ENCODE assay signal across 15 cellular contexts in the genomic region with DNA sequence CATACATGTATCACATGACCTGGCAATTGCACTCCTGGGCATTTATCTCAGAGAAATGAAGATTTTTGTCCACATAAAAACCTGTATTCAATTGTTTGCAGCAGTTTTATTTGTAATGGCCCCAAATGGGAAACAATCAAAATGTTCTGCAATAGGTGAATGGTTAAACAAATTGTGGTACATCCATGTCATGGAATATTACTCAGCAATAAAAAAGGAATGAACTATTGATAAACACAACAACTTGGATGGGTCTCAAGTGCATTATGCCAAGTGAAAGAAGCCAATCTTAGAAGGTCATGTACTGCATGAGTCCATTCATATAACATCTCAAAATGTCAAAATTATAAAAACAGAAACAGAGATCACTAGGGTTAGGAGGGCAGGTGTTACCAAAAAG. TPM values are rescaled to one million over a fixed set of nuclear protein-coding genes. Genes with fewer than 3 reads are reported as not detected.
DNase-seq lines count a peak whose midpoint lies in the region; ATAC-seq, FAIRE-seq and TF ChIP-seq lines count a peak whose summit lies in the region.
"Had no signal": no experiment of that assay in that cellular context is flagged by ENCODE, and none has a peak within 500 bp of the region (broad histone marks: within the 10 kb centered on the region; RNA-seq: fewer than 3 reads in every experiment).

No MANE protein-coding gene starts in this region.

- H3K27ac ChIP-seq in SK-N-SH (ENCODE audit: low read depth in 2 of 2, low read length in 1 of 2) = no peak overlapping the region
- no peak overlapping the region for H3K27ac ChIP-seq in HEK293 (ENCODE audit: extremely low read depth, low read depth, low read length)
- H3K27ac ChIP-seq in keratinocyte (ENCODE audit: control insufficient read depth, insufficient read depth, low read length) = no peak overlapping the region
- H3K27ac ChIP-seq in testis = no peak overlapping the region
- H3K27ac ChIP-seq: 22Rv1, BLaER1 had no signal

- POLR2A ChIA-PET in SK-N-SH (lab: Yijun Ruan, JAX) = no interaction called here
- POLR2A ChIA-PET in HEK293 (lab: Yijun Ruan, JAX) = no interaction called here

- H3K27me3 ChIP-seq in SK-N-SH (ENCODE audit: insufficient read depth) (no peaks in the 10 kb centered on the region), keratinocyte (ENCODE audit: control insufficient read depth, extremely low read depth, insufficient read depth, low read length) (no peaks in the 10 kb centered on the region), testis (no peaks in the 10 kb centered on the region)
- H3K27me3 ChIP-seq: BLaER1 had no signal

- CTCF ChIA-PET in SK-N-SH (lab: Yijun Ruan, JAX) = no interaction called here
- CTCF ChIA-PET in HEK293 (lab: Yijun Ruan, JAX) = no interaction called here

- no peaks in the 10 kb centered on the region for H4K20me1 ChIP-seq in SK-N-SH (ENCODE audit: insufficient read depth)
- H4K20me1 ChIP-seq in keratinocyte (ENCODE audit: control insufficient read depth, extremely low read depth, insufficient read depth, low read length) = no peaks in the 10 kb centered on the region
- H4K20me1 ChIP-seq: BLaER1 had no signal

- no peak for ATAC-seq in SK-N-SH treated with all-trans-retinoic acid at 6 μM for 48 hours
- ATAC-seq: GM23338 had no signal

- dilution Hi-C loops in keratinocyte (cut with MboI; ENCODE audit: extremely low pct_ligation_motif_present, low sequenced_read_pairs) = no loop called here

- no peak for TF ChIP-seq EP300 in SK-N-SH (IDR thresholded peaks at IDR 0.05; ENCODE audit: borderline replicate concordance in 1 of 2, low read depth in 1 of 2, low read length in 1 of 2)

- H3K79me2 ChIP-seq in SK-N-SH (ENCODE audit: insufficient read depth) = peaks cover 35% of the 10 kb centered on the region
- H3K79me2 ChIP-seq in keratinocyte (ENCODE audit: control insufficient read depth, insufficient read depth, low read length) = peaks cover 34% of the 10 kb centered on the region

- H3K9me1 ChIP-seq in keratinocyte (ENCODE audit: control insufficient read depth, extremely low read depth, insufficient read depth, low read length) = no peaks in the 10 kb centered on the region

- no peaks in the 10 kb centered on the region for H3K9me3 ChIP-seq in SK-N-SH
- no peaks in the 10 kb centered on the region for H3K9me3 ChIP-seq in HEK293 (ENCODE audit: control insufficient read depth, insufficient read depth, low read depth, low read length)
- no peaks in the 10 kb centered on the region for H3K9me3 ChIP-seq in keratinocyte (ENCODE audit: control insufficient read depth, low read depth, low read length)
- no peaks in the 10 kb centered on the region for H3K9me3 ChIP-seq in testis

- no peak for DNase-seq in SK-N-SH
- no peak for DNase-seq in keratinocyte (ENCODE audit: low read depth, low spot score)
- no peak for DNase-seq in activated CD4-positive, alpha-beta T cell treated with anti-CD3 and anti-CD28 coated beads for 1 hour
- no peak for DNase-seq in erythroblast (lab: John Stamatoyannopoulos, UW)
- no peak for DNase-seq in testis
- DNase-seq: AML-193, H9, HFFc6 had no signal

- FAIRE-seq in keratinocyte (lab: Jason Lieb, UNC) = no peak
- FAIRE-seq: GM18507, HTR-8/SVneo had no signal

- H2AFZ ChIP-seq in SK-N-SH (ENCODE audit: low read depth) (no peak overlapping the region), keratinocyte (ENCODE audit: control insufficient read depth, low read length) (peak overlapping the region; percentile 30)
- H2AFZ ChIP-seq: GM23338 had no signal

- H3K9me2 ChIP-seq in SK-N-SH = no peaks in the 10 kb centered on the region

- H3K4me3 ChIP-seq in SK-N-SH (ENCODE audit: low read depth in 2 of 2, low read length in 1 of 2) (no peak overlapping the region), HEK293 (ENCODE audit: low read depth, low read length) (no peak overlapping the region), keratinocyte (ENCODE audit: control insufficient read depth in 2 of 3, extremely low read depth in 1 of 3, insufficient read depth in 2 of 3, low read depth in 1 of 3, low read length in 3 of 3) (no peak overlapping the region), testis (no peak overlapping the region)
- H3K4me3 ChIP-seq: BLaER1, GM23338 had no signal

- TF ChIP-seq CTCF in SK-N-SH (IDR thresholded peaks at IDR 0.05) (no peak), HEK293 (tag by site-specific recombination; IDR thresholded peaks at IDR 0.05) (no peak), keratinocyte (optimal IDR thresholded peaks at IDR 0.05 in 1 of 3, IDR thresholded peaks at IDR 0.05 in 1 of 3, conservative IDR thresholded peaks at IDR 0.05 in 1 of 3; ENCODE audit: extremely low read depth in 1 of 3, insufficient read depth in 2 of 3, low read length in 3 of 3) (no peak), testis (IDR thresholded peaks at IDR 0.05) (no peak)

- intact Hi-C loops in testis (cut with DNase I; ENCODE audit: low total_unique reads) = no loop called here

- no peaks in the 10 kb centered on the region for H3F3A ChIP-seq in SK-N-SH (replicated peaks; ENCODE audit: insufficient read depth)

- no peak overlapping the region for H3K4me2 ChIP-seq in SK-N-SH
- H3K4me2 ChIP-seq in keratinocyte (ENCODE audit: control insufficient read depth, extremely low read depth, insufficient read depth, low read depth, low read length) = no peak overlapping the region
- H3K4me2 ChIP-seq: BLaER1, GM23338 had no signal

- H3K9ac ChIP-seq in SK-N-SH (no peak overlapping the region), keratinocyte (ENCODE audit: control insufficient read depth, extremely low read depth, insufficient read depth, low read length) (no peak overlapping the region)
- H3K9ac ChIP-seq: BLaER1 had no signal

- H3K36me3 ChIP-seq in SK-N-SH (replicated peaks in 1 of 2; ENCODE audit: control insufficient read depth in 1 of 2, insufficient read depth in 2 of 2, low read length in 1 of 2) (no peaks in the 10 kb centered on the region), HEK293 (ENCODE audit: control insufficient read depth in 2 of 2, insufficient read depth in 1 of 2, low read length in 2 of 2) (no peaks in the 10 kb centered on the region), keratinocyte (ENCODE audit: control insufficient read depth in 2 of 2, extremely low read depth in 1 of 2, insufficient read depth in 2 of 2, low read length in 2 of 2) (no peaks in the 10 kb centered on the region), testis (ENCODE audit: low read depth, missing control alignments) (no peaks in the 10 kb centered on the region)
- H3K36me3 ChIP-seq: BLaER1 had no signal

- no peak for TF ChIP-seq RAD21 in SK-N-SH (IDR thresholded peaks at IDR 0.05; ENCODE audit: low read length)

- TF ChIP-seq POLR2A in erythroblast (IDR thresholded peaks at IDR 0.05; ENCODE audit: low read length) = no peak
- TF ChIP-seq POLR2A in testis (IDR thresholded peaks at IDR 0.05) = no peak

- no peaks in the 10 kb centered on the region; a peak in 2 of 4 replicates for H3K4me1 ChIP-seq in SK-N-SH (ENCODE audit: control insufficient read depth in 1 of 2, insufficient read depth in 2 of 2, low read depth in 1 of 2, low read length in 1 of 2)
- peaks cover 2% of the 10 kb centered on the region; the same call in 1 of the 2 replicates for H3K4me1 ChIP-seq in HEK293 (ENCODE audit: control insufficient read depth, insufficient read depth, low read length)
- peaks cover 6% of the 10 kb centered on the region for H3K4me1 ChIP-seq in keratinocyte (ENCODE audit: control insufficient read depth, extremely low read depth, insufficient read depth, low read length)
- peaks cover 5% of the 10 kb centered on the region for H3K4me1 ChIP-seq in testis

TF ChIP-seq in SK-N-SH treated with all-trans-retinoic acid at 6 μM for 48 hours, 23 proteins besides CTCF, POLR2A, EP300 and RAD21:
- TF ChIP-seq ZNF8 (CRISPR knock-in tag; IDR thresholded peaks at IDR 0.05) (peak; percentile 100), TOX (CRISPR knock-in tag; IDR thresholded peaks at IDR 0.05; ENCODE audit: borderline replicate concordance) (no peak)

TF ChIP-seq in SK-N-SH, 30 proteins besides CTCF, POLR2A, EP300 and RAD21 (continues in another document):
- TF ChIP-seq USF1 (IDR thresholded peaks at IDR 0.05; ENCODE audit: borderline replicate concordance, low read depth) = no peak

TF ChIP-seq in HEK293, 187 proteins besides CTCF, POLR2A, EP300 and RAD21:
- TF ChIP-seq ZNF670 (tag by site-specific recombination; IDR thresholded peaks at IDR 0.05; ENCODE audit: low read depth) (no peak), SETDB1 (IDR thresholded peaks at IDR 0.05; ENCODE audit: insufficient read length, low read length) (peak; percentile 48), ZNF146 (tag by site-specific recombination; IDR thresholded peaks at IDR 0.05) (peak; percentile 93), ZNF660 (tag by site-specific recombination; IDR thresholded peaks at IDR 0.05) (0 out of 2 replicates have a peak, but pooled peaks have one; percentile 50), ZNF211 (tag by site-specific recombination; IDR thresholded peaks at IDR 0.05; ENCODE audit: low read depth) (no peak)

RNA-seq across cellular contexts. Expression of gene NDUFS4, which starts 1.5 kb away (rescaled TPM):
- polyA plus RNA-seq in SK-N-SH (2012; rRNA removed) (104 and 105 TPM in 2 replicates), keratinocyte (69.3 to 118 TPM (median 102 TPM) in 3 replicates), testis (ENCODE audit: insufficient read depth, low read depth, low replicate concordance) (98.9 TPM)
- polyA plus RNA-seq in SK-N-SH (2012; cell fraction: cytosol; rRNA removed) = 143 and 187 TPM in 2 replicates
- polyA plus RNA-seq in SK-N-SH (2012; cell fraction: nucleus; rRNA removed) = 21.1 and 40.0 TPM in 2 replicates
- 108 TPM for polyA plus RNA-seq in keratinocyte (2011; ENCODE audit: low read depth)
- polyA plus RNA-seq in keratinocyte (2011; cell fraction: cytosol; rRNA removed) = 55.7 and 92.6 TPM in 2 replicates
- polyA plus RNA-seq in keratinocyte (2011; cell fraction: nucleus; rRNA removed) = 28.3 and 56.6 TPM in 2 replicates
- polyA plus RNA-seq in keratinocyte (2012; ENCODE audit: low replicate concordance) = 65.3 and 89.2 TPM in 2 replicates
- 27.5 to 36.2 TPM (median 27.7 TPM) in 3 replicates for polyA minus RNA-seq in keratinocyte
- polyA minus RNA-seq in keratinocyte (2011; cell fraction: cytosol; rRNA and poly(A)+ RNA removed) = 58.1 TPM
- 10.9 and 21.3 TPM in 2 replicates for polyA minus RNA-seq in keratinocyte (2011; cell fraction: nucleus; rRNA and poly(A)+ RNA removed)
- 10 to 100 TPM; 63.9 to 78.9 TPM for total RNA-seq in testis
